1 cellular context compared by ENCODE assay signal in genomic region chr13:60016229-60016628, GRCh38.
TF ChIP-seq lines count a peak whose summit lies in the region.

No MANE protein-coding gene starts in this region.

TF ChIP-seq in GM12878, 131 proteins besides CTCF, POLR2A, EP300 and RAD21 (continued from another document):
- TF ChIP-seq, protein P1, sequence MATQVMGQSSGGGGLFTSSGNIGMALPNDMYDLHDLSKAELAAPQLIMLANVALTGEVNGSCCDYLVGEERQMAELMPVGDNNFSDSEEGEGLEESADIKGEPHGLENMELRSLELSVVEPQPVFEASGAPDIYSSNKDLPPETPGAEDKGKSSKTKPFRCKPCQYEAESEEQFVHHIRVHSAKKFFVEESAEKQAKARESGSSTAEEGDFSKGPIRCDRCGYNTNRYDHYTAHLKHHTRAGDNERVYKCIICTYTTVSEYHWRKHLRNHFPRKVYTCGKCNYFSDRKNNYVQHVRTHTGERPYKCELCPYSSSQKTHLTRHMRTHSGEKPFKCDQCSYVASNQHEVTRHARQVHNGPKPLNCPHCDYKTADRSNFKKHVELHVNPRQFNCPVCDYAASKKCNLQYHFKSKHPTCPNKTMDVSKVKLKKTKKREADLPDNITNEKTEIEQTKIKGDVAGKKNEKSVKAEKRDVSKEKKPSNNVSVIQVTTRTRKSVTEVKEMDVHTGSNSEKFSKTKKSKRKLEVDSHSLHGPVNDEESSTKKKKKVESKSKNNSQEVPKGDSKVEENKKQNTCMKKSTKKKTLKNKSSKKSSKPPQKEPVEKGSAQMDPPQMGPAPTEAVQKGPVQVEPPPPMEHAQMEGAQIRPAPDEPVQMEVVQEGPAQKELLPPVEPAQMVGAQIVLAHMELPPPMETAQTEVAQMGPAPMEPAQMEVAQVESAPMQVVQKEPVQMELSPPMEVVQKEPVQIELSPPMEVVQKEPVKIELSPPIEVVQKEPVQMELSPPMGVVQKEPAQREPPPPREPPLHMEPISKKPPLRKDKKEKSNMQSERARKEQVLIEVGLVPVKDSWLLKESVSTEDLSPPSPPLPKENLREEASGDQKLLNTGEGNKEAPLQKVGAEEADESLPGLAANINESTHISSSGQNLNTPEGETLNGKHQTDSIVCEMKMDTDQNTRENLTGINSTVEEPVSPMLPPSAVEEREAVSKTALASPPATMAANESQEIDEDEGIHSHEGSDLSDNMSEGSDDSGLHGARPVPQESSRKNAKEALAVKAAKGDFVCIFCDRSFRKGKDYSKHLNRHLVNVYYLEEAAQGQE (IDR thresholded peaks at IDR 0.05; ENCODE audit: low read depth, low read length): no peak
- TF ChIP-seq MXI1 (IDR thresholded peaks at IDR 0.05; ENCODE audit: low read depth, low read length): no peak
- no peak for TF ChIP-seq ZNF24 (IDR thresholded peaks at IDR 0.05)
- TF ChIP-seq TCF3 (IDR thresholded peaks at IDR 0.05; ENCODE audit: borderline replicate concordance, insufficient read depth, low read depth, low read length): no peak
- no peak for TF ChIP-seq EZH2 (IDR thresholded peaks at IDR 0.05; ENCODE audit: borderline replicate concordance, control insufficient read depth, low read depth, low read length)
